ENCODE assay signal across 11 cellular contexts in genomic region chr3:108133858-108134554, GRCh38. TPM values are rescaled to one million over a fixed set of nuclear protein-coding genes. Genes with fewer than 3 reads are reported as not detected.
DNase-seq lines count a peak whose midpoint lies in the region; ATAC-seq and FAIRE-seq lines count a peak whose summit lies in the region.
"Had no signal": no experiment of that assay in that cellular context is flagged by ENCODE, and none has a peak within 500 bp of the region (broad histone marks: within the 10 kb centered on the region; RNA-seq: fewer than 3 reads in every experiment).

No MANE protein-coding gene starts in this region.

- peak overlapping the region; percentile 93 for H3K27ac Mint-ChIP-seq in activated CD4-positive, alpha-beta T cell treated with anti-CD3 and anti-CD28 coated beads for 36 hours
- H3K27ac Mint-ChIP-seq in T-cell, result peak overlapping the region; percentile 79 to 89
- H3K27ac Mint-ChIP-seq in stimulated activated memory B cell treated with anti-CD40 and anti-IgM and Interleukin-4, amounts not matched to agents 10 μg/mL and 1 μg/mL and 100 μg/mL, for 72 hours, result peak overlapping the region; percentile 91
- H3K27ac Mint-ChIP-seq: WTC11 had no signal

- H3K4me1 Mint-ChIP-seq in activated CD4-positive, alpha-beta T cell treated with anti-CD3 and anti-CD28 coated beads for 36 hours, result peaks cover 86% of the 10 kb centered on the region
- peaks cover 77 to 84% (median 80%) of the 10 kb centered on the region in 3 donors for H3K4me1 Mint-ChIP-seq in T-cell
- H3K4me1 Mint-ChIP-seq in stimulated activated memory B cell treated with anti-CD40 and anti-IgM and Interleukin-4, amounts not matched to agents 10 μg/mL and 1 μg/mL and 100 μg/mL, for 72 hours, result peaks cover 82% of the 10 kb centered on the region

- peak; percentile 53 for ATAC-seq in activated CD4-positive, alpha-beta T cell treated with anti-CD3 and anti-CD28 coated beads for 36 hours
- ATAC-seq in HG02938 (IDR thresholded peaks at IDR 0.05; ENCODE audit: unreplicated experiment) (peak; percentile 36), T-cell (replicated peaks in 1 of 4) (peak; percentile 24 to 51 (median 46)), HG03571 (IDR thresholded peaks at IDR 0.05; ENCODE audit: unreplicated experiment) (no peak), left colon (no peak)
- peak; percentile 60 for ATAC-seq in stimulated activated memory B cell treated with anti-CD40 and anti-IgM and Interleukin-4, amounts not matched to agents 10 μg/mL and 1 μg/mL and 100 μg/mL, for 72 hours
- ATAC-seq: WTC11 had no signal

- FAIRE-seq in HTR-8/SVneo (lab: Jason Lieb, UNC), result no peak
- FAIRE-seq: A204.1 had no signal

- no peaks in the 10 kb centered on the region for H3K27me3 Mint-ChIP-seq in activated CD4-positive, alpha-beta T cell treated with anti-CD3 and anti-CD28 coated beads for 36 hours
- no peaks in the 10 kb centered on the region for H3K27me3 Mint-ChIP-seq in T-cell
- no peaks in the 10 kb centered on the region for H3K27me3 Mint-ChIP-seq in stimulated activated memory B cell treated with anti-CD40 and anti-IgM and Interleukin-4, amounts not matched to agents 10 μg/mL and 1 μg/mL and 100 μg/mL, for 72 hours

- H3K36me3 Mint-ChIP-seq in activated CD4-positive, alpha-beta T cell treated with anti-CD3 and anti-CD28 coated beads for 36 hours (ENCODE audit: low read depth), result peaks cover 97% of the 10 kb centered on the region
- peaks cover 54% of the 10 kb centered on the region for H3K36me3 Mint-ChIP-seq in T-cell
- H3K36me3 Mint-ChIP-seq in stimulated activated memory B cell treated with anti-CD40 and anti-IgM and Interleukin-4, amounts not matched to agents 10 μg/mL and 1 μg/mL and 100 μg/mL, for 72 hours, result peaks cover 42% of the 10 kb centered on the region
- H3K36me3 Mint-ChIP-seq: WTC11 had no signal

- DNase-seq in activated CD4-positive, alpha-beta T cell treated with anti-CD3 and anti-CD28 coated beads for 36 hours, result no peak
- no peak for DNase-seq in activated CD4-positive, alpha-beta T cell treated with anti-CD3 and anti-CD28 coated beads, Interleukin-2, amount 50 U/mL, for 48 hours
- DNase-seq in T-cell (no peak), left colon (no peak), HTR-8/SVneo (ENCODE audit: insufficient read length, low spot score) (no peak)
- DNase-seq: stimulated activated CD4-positive, alpha-beta T cell treated with anti-CD3 and anti-CD28 coated beads, Interleukin-4, amount 100 ng/mL, for 4 hours had no signal

- intact Hi-C loops in activated CD4-positive, alpha-beta T cell treated with anti-CD3 and anti-CD28 coated beads for 36 hours (cut with DNase I, micrococcal nuclease), result loop anchor here (1.0 to 10.0 kb wide), 4 partner anchors 9 to 609 kb away; partner anchors contain the start of gene BBX (in 1 of the 2)
- intact Hi-C loops in left colon (cut with DNase I, micrococcal nuclease), result no loop called here

- peak overlapping the region; percentile 48 for H3K4me3 Mint-ChIP-seq in activated CD4-positive, alpha-beta T cell treated with anti-CD3 and anti-CD28 coated beads for 36 hours
- peak overlapping the region; percentile 62 to 70 (median 67) for H3K4me3 Mint-ChIP-seq in T-cell
- H3K4me3 Mint-ChIP-seq in stimulated activated memory B cell treated with anti-CD40 and anti-IgM and Interleukin-4, amounts not matched to agents 10 μg/mL and 1 μg/mL and 100 μg/mL, for 72 hours, result peak overlapping the region; percentile 80
- H3K4me3 Mint-ChIP-seq: WTC11 had no signal

- CTCF ChIA-PET in activated CD4-positive, alpha-beta T cell treated with anti-CD3 and anti-CD28 coated beads for 36 hours (lab: Charles Lee), result interaction anchor here (0.6 to 1.2 kb wide), 5 partner anchors 10 to 223 kb away, joined by 3 read pairs; no protein-coding TSS in a partner anchor
- CTCF ChIA-PET in T-cell (lab: Charles Lee), result interaction anchor here in 1 of 2 donors (0.6 to 1.1 kb wide), 2 partner anchors 271 to 557 kb away, joined by 3 read pairs; no protein-coding TSS in a partner anchor

- POLR2A ChIA-PET in activated CD4-positive, alpha-beta T cell treated with anti-CD3 and anti-CD28 coated beads for 36 hours (lab: Charles Lee), result interaction anchor here (0.6 to 1.6 kb wide), 3 partner anchors 41 to 115 kb away, joined by 3 to 4 read pairs (median 4); no protein-coding TSS in a partner anchor
- POLR2A ChIA-PET in T-cell (lab: Charles Lee), result interaction anchor here (0.6 to 2.0 kb wide), 5 partner anchors 8 to 68 kb away, joined by 3 to 11 read pairs (median 4); no protein-coding TSS in a partner anchor

- H3K9me3 Mint-ChIP-seq in activated CD4-positive, alpha-beta T cell treated with anti-CD3 and anti-CD28 coated beads for 36 hours (ENCODE audit: low read depth), result peaks cover 5% of the 10 kb centered on the region
- H3K9me3 Mint-ChIP-seq in T-cell, result no peaks in the 10 kb centered on the region
- peaks cover 5% of the 10 kb centered on the region for H3K9me3 Mint-ChIP-seq in stimulated activated memory B cell treated with anti-CD40 and anti-IgM and Interleukin-4, amounts not matched to agents 10 μg/mL and 1 μg/mL and 100 μg/mL, for 72 hours

RNA-seq across cellular contexts. Expression of gene CD47, which starts 43.2 kb away (rescaled TPM):
- total RNA-seq in activated CD4-positive, alpha-beta T cell treated with anti-CD3 and anti-CD28 coated beads for 36 hours, result 100 to 1,000 TPM in 1 of 2 experiments, 10 to 100 TPM in 1; 58.6 to 104 TPM
- total RNA-seq in T-cell, result 100 to 1,000 TPM; 154 to 186 (median 161) TPM
- 10 to 100 TPM; 71.1 to 81.3 TPM for total RNA-seq in left colon

Comparison
In these comparisons a context has a peak if more than half of its experiments do, and no peak if none do; other contexts are left out.
1. ATAC-seq: peak in activated CD4-positive, alpha-beta T cell treated with anti-CD3 and anti-CD28 coated beads for 36 hours (single experiment), HG02938 (single experiment), T-cell (4 of 4) and stimulated activated memory B cell treated with anti-CD40 and anti-IgM and Interleukin-4, amounts not matched to agents 10 μg/mL and 1 μg/mL and 100 μg/mL, for 72 hours (single experiment); none in HG03571 (single experiment) and left colon (single experiment).
2. intact Hi-C loops: an anchor here in activated CD4-positive, alpha-beta T cell treated with anti-CD3 and anti-CD28 coated beads for 36 hours (1.0 to 10.0 kb wide); none called in left colon.
3. Peak in every context shown above with its lines, with median percentiles within 50 percentile points of each other: H3K27ac Mint-ChIP-seq and H3K4me3 Mint-ChIP-seq.